Comparison of ENCODE assay signal across 32 cellular contexts in the genomic region with DNA sequence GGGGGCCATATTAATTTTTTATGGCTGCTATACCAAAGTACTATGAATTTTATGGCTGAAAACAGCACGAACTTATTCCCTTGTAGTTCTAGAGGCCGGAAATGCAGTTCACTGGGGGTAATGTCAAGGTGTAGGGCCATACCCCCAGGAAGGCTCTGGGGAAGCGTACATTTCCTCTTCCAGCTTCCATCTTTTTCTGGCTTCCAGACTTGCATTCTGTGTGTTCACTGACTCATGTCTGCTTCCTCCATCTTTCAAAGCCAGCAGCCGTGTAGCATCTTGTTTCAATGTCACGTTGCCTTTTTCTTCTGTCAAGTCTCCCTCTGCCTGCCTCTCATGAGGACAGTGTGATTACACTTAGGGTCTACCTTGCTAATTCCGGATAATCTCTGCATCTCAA.
DNase-seq lines count a peak whose midpoint lies in the region; ATAC-seq and TF ChIP-seq lines count a peak whose summit lies in the region.
"Had no signal": no experiment of that assay in that cellular context is flagged by ENCODE, and none has a peak within 500 bp of the region (broad histone marks: within the 10 kb centered on the region; RNA-seq: fewer than 3 reads in every experiment).

No MANE protein-coding gene starts in this region.

- CTCF ChIA-PET in Caco-2 (lab: Charles Lee), result no interaction called here

- POLR2A ChIA-PET in Caco-2 (lab: Charles Lee), result no interaction called here

- no peak overlapping the region for H3K9ac ChIP-seq in smooth muscle cell (ENCODE audit: low read depth)
- H3K9ac ChIP-seq: BLaER1 had no signal

- H4K20me1 ChIP-seq in smooth muscle cell (ENCODE audit: low read depth), result no peaks in the 10 kb centered on the region
- H4K20me1 ChIP-seq: BLaER1 had no signal

- DNase-seq in HT1080 (ENCODE audit: low read depth) (peak; percentile 17), SK-N-DZ (ENCODE audit: low spot score) (peak; percentile 43), epithelial cell of esophagus (ENCODE audit: low read depth) (peak; percentile 4), smooth muscle cell (lab: John Stamatoyannopoulos, UW; ENCODE audit: unreplicated experiment) (no peak), germinal center (ENCODE audit: low spot score) (no peak), Caco-2 (no peak)
- no peak for DNase-seq in activated T-cell treated with anti-CD3 and anti-CD28 coated beads, Interleukin-2, amount 50 U/mL, for 72 hours
- DNase-seq: activated CD4-positive, alpha-beta T cell treated with anti-CD3 and anti-CD28 coated beads, Interleukin-2, amount 10 ng/mL, durations not matched to agents 7 days and 5 days; activated gamma-delta T cell; activated naive CD8-positive, alpha-beta T cell treated with anti-CD3 and anti-CD28 coated beads for 36 hours; activated T-cell treated with anti-CD3 and anti-CD28 coated beads, Interleukin-2, amount 50 U/mL, for 24 hours; anterior cingulate cortex; DMS53; effector memory CD8-positive, alpha-beta T cell; GDM1; heart right ventricle; KBM-7; kidney; NCI-H1436; NCI-H2081; NCI-H774; RPMI8226; SJCRH30; stimulated activated CD4-positive, alpha-beta T cell treated with anti-CD3 and anti-CD28 coated beads, Interleukin-15, amount 100 ng/mL, for 24 hours had no signal

- H3K79me2 ChIP-seq in smooth muscle cell (ENCODE audit: low read depth), result no peaks in the 10 kb centered on the region

- H3K36me3 Mint-ChIP-seq in Caco-2 (ENCODE audit: insufficient read depth, unreplicated experiment), result peaks cover 4% of the 10 kb centered on the region
- H3K36me3 Mint-ChIP-seq in activated T-cell treated with anti-CD3 and anti-CD28 coated beads, Interleukin-2, amount 50 U/mL, for 72 hours (ENCODE audit: insufficient read depth in 2 of 2), result peaks cover 2 to 14% of the 10 kb centered on the region in 2 donors
- H3K36me3 Mint-ChIP-seq: natural killer cell treated with Interleukin-12 subunit alpha and Interleukin-12 subunit beta and Interleukin-15 and Interleukin-18, amount 100 ng/mL, for 72 hours; stimulated activated effector memory CD8-positive, alpha-beta T cell treated with anti-CD3 and anti-CD28 coated beads, Interleukin-12 subunit alpha, Interleukin-12 subunit beta, amount 100 ng/mL, for 72 hours had no signal

- H3K4me3 ChIP-seq in epithelial cell of esophagus (ENCODE audit: low read length) (no peak overlapping the region), smooth muscle cell (no peak overlapping the region), Caco-2 (ENCODE audit: low read depth, low read length) (no peak overlapping the region)
- H3K4me3 ChIP-seq: BLaER1, coronary artery, esophagus muscularis mucosa, heart right ventricle, lung, SJCRH30, tibial nerve had no signal

- no peaks in the 10 kb centered on the region for H3F3A ChIP-seq in smooth muscle cell (ENCODE audit: low read depth)

- intact Hi-C loops in Caco-2 (cut with micrococcal nuclease; ENCODE audit: unreplicated experiment), result no loop called here

- no peaks in the 10 kb centered on the region for H3K4me1 Mint-ChIP-seq in Caco-2 (ENCODE audit: low read depth, unreplicated experiment)
- no peaks in the 10 kb centered on the region for H3K4me1 Mint-ChIP-seq in activated T-cell treated with anti-CD3 and anti-CD28 coated beads, Interleukin-2, amount 50 U/mL, for 72 hours (ENCODE audit: low read depth)
- H3K4me1 Mint-ChIP-seq: activated CD4-positive, alpha-beta T cell treated with anti-CD3 and anti-CD28 coated beads, Interleukin-2, amount 10 ng/mL, durations not matched to agents 7 days and 5 days; activated naive CD8-positive, alpha-beta T cell treated with anti-CD3 and anti-CD28 coated beads for 36 hours; stimulated activated effector memory CD8-positive, alpha-beta T cell treated with anti-CD3 and anti-CD28 coated beads, Interleukin-12 subunit alpha, Interleukin-12 subunit beta, amount 100 ng/mL, for 72 hours had no signal

- peak overlapping the region; percentile 53 for H3K27ac ChIP-seq in smooth muscle cell (ENCODE audit: low read depth)
- H3K27ac ChIP-seq: BLaER1, coronary artery, esophagus muscularis mucosa, foreskin keratinocyte, heart right ventricle, SJCRH30, tibial nerve had no signal

- TF ChIP-seq CTCF in epithelial cell of esophagus (IDR thresholded peaks at IDR 0.05; ENCODE audit: insufficient read depth, low read depth, low read length, missing control alignments) (no peak), smooth muscle cell (IDR thresholded peaks at IDR 0.05; ENCODE audit: borderline replicate concordance, insufficient read depth, poor library complexity, severe bottlenecking) (no peak), Caco-2 (IDR thresholded peaks at IDR 0.05; ENCODE audit: insufficient read depth in 1 of 2, low read depth in 1 of 2, low read length in 1 of 2, severe bottlenecking in 1 of 2, unreplicated experiment in 1 of 2) (no peak)

- H3K27ac Mint-ChIP-seq in Caco-2 (ENCODE audit: unreplicated experiment), result no peak overlapping the region
- no peak overlapping the region for H3K27ac Mint-ChIP-seq in activated T-cell treated with anti-CD3 and anti-CD28 coated beads, Interleukin-2, amount 50 U/mL, for 72 hours
- H3K27ac Mint-ChIP-seq: activated CD4-positive, alpha-beta T cell treated with anti-CD3 and anti-CD28 coated beads, Interleukin-2, amount 10 ng/mL, durations not matched to agents 7 days and 5 days; activated naive CD8-positive, alpha-beta T cell treated with anti-CD3 and anti-CD28 coated beads for 36 hours; activated T-cell treated with anti-CD3 and anti-CD28 coated beads, Interleukin-2, amount 50 U/mL, for 24 hours; natural killer cell treated with Interleukin-12 subunit alpha and Interleukin-12 subunit beta and Interleukin-15 and Interleukin-18, amount 100 ng/mL, for 72 hours; stimulated activated effector memory CD8-positive, alpha-beta T cell treated with anti-CD3 and anti-CD28 coated beads, Interleukin-12 subunit alpha, Interleukin-12 subunit beta, amount 100 ng/mL, for 72 hours had no signal

- no peak overlapping the region for H3K4me3 Mint-ChIP-seq in Caco-2 (ENCODE audit: unreplicated experiment)
- H3K4me3 Mint-ChIP-seq in activated T-cell treated with anti-CD3 and anti-CD28 coated beads, Interleukin-2, amount 50 U/mL, for 72 hours, result no peak overlapping the region
- H3K4me3 Mint-ChIP-seq: activated CD4-positive, alpha-beta T cell treated with anti-CD3 and anti-CD28 coated beads, Interleukin-2, amount 10 ng/mL, durations not matched to agents 7 days and 5 days; activated naive CD8-positive, alpha-beta T cell treated with anti-CD3 and anti-CD28 coated beads for 36 hours; activated T-cell treated with anti-CD3 and anti-CD28 coated beads, Interleukin-2, amount 50 U/mL, for 24 hours; effector memory CD8-positive, alpha-beta T cell; natural killer cell treated with Interleukin-12 subunit alpha and Interleukin-12 subunit beta and Interleukin-15 and Interleukin-18, amount 100 ng/mL, for 72 hours; stimulated activated effector memory CD8-positive, alpha-beta T cell treated with anti-CD3 and anti-CD28 coated beads, Interleukin-12 subunit alpha, Interleukin-12 subunit beta, amount 100 ng/mL, for 72 hours had no signal

- peaks cover 11% of the 10 kb centered on the region for H3K9me3 Mint-ChIP-seq in Caco-2 (ENCODE audit: unreplicated experiment)
- peaks cover 2 to 4% of the 10 kb centered on the region in 2 donors for H3K9me3 Mint-ChIP-seq in activated T-cell treated with anti-CD3 and anti-CD28 coated beads, Interleukin-2, amount 50 U/mL, for 72 hours
- H3K9me3 Mint-ChIP-seq: activated CD4-positive, alpha-beta T cell treated with anti-CD3 and anti-CD28 coated beads, Interleukin-2, amount 10 ng/mL, durations not matched to agents 7 days and 5 days; activated naive CD8-positive, alpha-beta T cell treated with anti-CD3 and anti-CD28 coated beads for 36 hours; natural killer cell treated with Interleukin-12 subunit alpha and Interleukin-12 subunit beta and Interleukin-15 and Interleukin-18, amount 100 ng/mL, for 72 hours; stimulated activated effector memory CD8-positive, alpha-beta T cell treated with anti-CD3 and anti-CD28 coated beads, Interleukin-12 subunit alpha, Interleukin-12 subunit beta, amount 100 ng/mL, for 72 hours had no signal

- H3K27me3 Mint-ChIP-seq in Caco-2 (ENCODE audit: insufficient read depth, unreplicated experiment), result no peaks in the 10 kb centered on the region
- no peaks in the 10 kb centered on the region for H3K27me3 Mint-ChIP-seq in activated T-cell treated with anti-CD3 and anti-CD28 coated beads, Interleukin-2, amount 50 U/mL, for 72 hours (ENCODE audit: low read depth)
- H3K27me3 Mint-ChIP-seq: activated CD4-positive, alpha-beta T cell treated with anti-CD3 and anti-CD28 coated beads, Interleukin-2, amount 10 ng/mL, durations not matched to agents 7 days and 5 days; activated naive CD8-positive, alpha-beta T cell treated with anti-CD3 and anti-CD28 coated beads for 36 hours; activated T-cell treated with anti-CD3 and anti-CD28 coated beads, Interleukin-2, amount 50 U/mL, for 24 hours; effector memory CD8-positive, alpha-beta T cell; natural killer cell treated with Interleukin-12 subunit alpha and Interleukin-12 subunit beta and Interleukin-15 and Interleukin-18, amount 100 ng/mL, for 72 hours had no signal

- no peak for ATAC-seq in activated T-cell treated with anti-CD3 and anti-CD28 coated beads, Interleukin-2, amount 50 U/mL, for 72 hours (replicated peaks in 1 of 2)
- ATAC-seq: effector memory CD8-positive, alpha-beta T cell; heart right ventricle; natural killer cell treated with Interleukin-12 subunit alpha and Interleukin-12 subunit beta and Interleukin-15 and Interleukin-18, amount 100 ng/mL, for 72 hours; stimulated activated effector memory CD8-positive, alpha-beta T cell treated with anti-CD3 and anti-CD28 coated beads, Interleukin-12 subunit alpha, Interleukin-12 subunit beta, amount 100 ng/mL, for 72 hours had no signal

- H3K36me3 ChIP-seq in smooth muscle cell (ENCODE audit: low read depth), result no peaks in the 10 kb centered on the region
- no peaks in the 10 kb centered on the region for H3K36me3 ChIP-seq in Caco-2 (ENCODE audit: control insufficient read depth, insufficient read depth, low read length)
- H3K36me3 ChIP-seq: SJCRH30 had no signal

- H3K9me3 ChIP-seq in smooth muscle cell (replicated peaks; ENCODE audit: low read depth), result no peaks in the 10 kb centered on the region
- no peaks in the 10 kb centered on the region; the same call in 1 of the 2 replicates for H3K9me3 ChIP-seq in Caco-2
- H3K9me3 ChIP-seq: SJCRH30 had no signal

- no peak overlapping the region for H3K4me2 ChIP-seq in smooth muscle cell
- H3K4me2 ChIP-seq: BLaER1 had no signal

- WGBS in smooth muscle cell (ENCODE audit: low lambda C conversion rate), result 84% methylated on average over 6 of the region's 6 CpGs

- H3K27me3 ChIP-seq in smooth muscle cell (ENCODE audit: low read depth) (no peaks in the 10 kb centered on the region), Caco-2 (replicated peaks; ENCODE audit: control insufficient read depth, insufficient read depth, low read length) (no peaks in the 10 kb centered on the region)
- H3K27me3 ChIP-seq: BLaER1, esophagus muscularis mucosa, foreskin keratinocyte, heart right ventricle, SJCRH30, tibial nerve had no signal

- H2AFZ ChIP-seq in smooth muscle cell (ENCODE audit: low read depth), result no peak overlapping the region

- no TSS peak for BruUV-seq in Caco-2 (replicated peaks; lab: Mats Ljungman, UMichigan)

- H3K4me1 ChIP-seq in smooth muscle cell (ENCODE audit: low read depth), result no peaks in the 10 kb centered on the region
- no peaks in the 10 kb centered on the region for H3K4me1 ChIP-seq in Caco-2
- H3K4me1 ChIP-seq: BLaER1, esophagus muscularis mucosa, foreskin keratinocyte, heart right ventricle, SJCRH30, tibial nerve had no signal

Comparison
In these comparisons a context has a peak if more than half of its experiments do, and no peak if none do; other contexts are left out.
1. DNase-seq: peak in HT1080 (single experiment), SK-N-DZ (single experiment) and epithelial cell of esophagus (single experiment); none in smooth muscle cell (single experiment), germinal center (single experiment), Caco-2 (0 of 2) and activated T-cell treated with anti-CD3 and anti-CD28 coated beads, Interleukin-2, amount 50 U/mL, for 72 hours (0 of 2).